In genomic region chr1:70891444-70891843, GRCh38 we compare ENCODE assay signal across 13 cellular contexts.
"Had no signal": no experiment of that assay in that cellular context is flagged by ENCODE, and none has a peak within 500 bp of the region (broad histone marks: within the 10 kb centered on the region; RNA-seq: fewer than 3 reads in every experiment).

No MANE protein-coding gene starts in this region.

- H3K4me3 Mint-ChIP-seq: activated CD4-positive, alpha-beta T cell treated with anti-CD3 and anti-CD28 coated beads, Interleukin-2, amount 10 ng/mL, durations not matched to agents 24 days and 14 days; activated naive CD8-positive, alpha-beta T cell treated with anti-CD3 and anti-CD28 coated beads, Interleukin-2, amount 50 U/mL, for 24 hours; stimulated activated effector memory CD8-positive, alpha-beta T cell treated with anti-CD3 and anti-CD28 coated beads, Interleukin-12 subunit alpha, Interleukin-12 subunit beta, amount 100 ng/mL, for 72 hours; WTC11 had no signal

- H3K36me3 Mint-ChIP-seq: stimulated activated effector memory CD8-positive, alpha-beta T cell treated with anti-CD3 and anti-CD28 coated beads, Interleukin-12 subunit alpha, Interleukin-12 subunit beta, amount 100 ng/mL, for 72 hours; WTC11 had no signal

- H3K27ac Mint-ChIP-seq: activated CD4-positive, alpha-beta T cell treated with anti-CD3 and anti-CD28 coated beads, Interleukin-2, amount 10 ng/mL, durations not matched to agents 24 days and 14 days; activated naive CD8-positive, alpha-beta T cell treated with anti-CD3 and anti-CD28 coated beads, Interleukin-2, amount 50 U/mL, for 24 hours; stimulated activated effector memory CD8-positive, alpha-beta T cell treated with anti-CD3 and anti-CD28 coated beads, Interleukin-12 subunit alpha, Interleukin-12 subunit beta, amount 100 ng/mL, for 72 hours; WTC11 had no signal

- H3K9me3 Mint-ChIP-seq: activated CD4-positive, alpha-beta T cell treated with anti-CD3 and anti-CD28 coated beads, Interleukin-2, amount 10 ng/mL, durations not matched to agents 24 days and 14 days; activated naive CD8-positive, alpha-beta T cell treated with anti-CD3 and anti-CD28 coated beads, Interleukin-2, amount 50 U/mL, for 24 hours; WTC11 had no signal

- H3K4me1 Mint-ChIP-seq: activated CD4-positive, alpha-beta T cell treated with anti-CD3 and anti-CD28 coated beads, Interleukin-2, amount 10 ng/mL, durations not matched to agents 24 days and 14 days; activated naive CD8-positive, alpha-beta T cell treated with anti-CD3 and anti-CD28 coated beads, Interleukin-2, amount 50 U/mL, for 24 hours; stimulated activated effector memory CD8-positive, alpha-beta T cell treated with anti-CD3 and anti-CD28 coated beads, Interleukin-12 subunit alpha, Interleukin-12 subunit beta, amount 100 ng/mL, for 72 hours had no signal

- H3K4me3 ChIP-seq: gastroesophageal sphincter, left lung, tibial artery, vagina had no signal

- DNase-seq: activated CD4-positive, alpha-beta T cell treated with anti-CD3 and anti-CD28 coated beads, Interleukin-2, amount 10 ng/mL, durations not matched to agents 24 days and 14 days; activated CD8-positive, alpha-beta memory T cell treated with anti-CD3 and anti-CD28 coated beads for 24 hours; activated naive CD4-positive, alpha-beta T cell treated with Interleukin-2 at 50 U/mL for 16 hours; activated naive CD8-positive, alpha-beta T cell treated with anti-CD3 and anti-CD28 coated beads, Interleukin-2, amount 50 U/mL, for 24 hours; islet precursor cell; left lung; right cardiac atrium; T-helper 9 cell; tibial artery had no signal

- ATAC-seq: activated naive CD8-positive, alpha-beta T cell treated with anti-CD3 and anti-CD28 coated beads, Interleukin-2, amount 50 U/mL, for 24 hours; gastroesophageal sphincter; right cardiac atrium; stimulated activated effector memory CD8-positive, alpha-beta T cell treated with anti-CD3 and anti-CD28 coated beads, Interleukin-12 subunit alpha, Interleukin-12 subunit beta, amount 100 ng/mL, for 72 hours; WTC11 had no signal
